14 cellular contexts compared by ENCODE assay signal in genomic region chr17:32116937-32117336, GRCh38. TPM values are rescaled to one million over a fixed set of nuclear protein-coding genes. Genes with fewer than 3 reads are reported as not detected.
A peak's percentile ranks its signal among the peaks of the same experiment; 100 is the strongest.
DNase-seq lines count a peak whose midpoint lies in the region; ATAC-seq and TF ChIP-seq lines count a peak whose summit lies in the region.
"Had no signal": no experiment of that assay in that cellular context is flagged by ENCODE, and none has a peak within 500 bp of the region (broad histone marks: within the 10 kb centered on the region; RNA-seq: fewer than 3 reads in every experiment).

No MANE protein-coding gene starts in this region.

- no peaks in the 10 kb centered on the region for H3K36me3 ChIP-seq in BE2C

- no peak for TF ChIP-seq CTCF in BE2C (IDR thresholded peaks at IDR 0.05; ENCODE audit: low read depth, low read length)

- intact Hi-C loops in left colon (cut with DNase I, micrococcal nuclease) = no loop called here

- no peaks in the 10 kb centered on the region for H3K27me3 ChIP-seq in BE2C

- H3K4me1 ChIP-seq in BE2C = no peaks in the 10 kb centered on the region

- DNase-seq in COLO668 (lab: John Stamatoyannopoulos, UW; ENCODE audit: unreplicated experiment) (peak; percentile 14), NCI-H1436 (lab: John Stamatoyannopoulos, UW) (peak; percentile 60), NCI-H345 (lab: John Stamatoyannopoulos, UW) (peak; percentile 68), left colon (no peak), BE2C (no peak), NCI-H2227 treated with DMSO at 0.1 percent for 48 hours (lab: John Stamatoyannopoulos, UW) (no peak)
- DNase-seq: Calu3, DND-41, NCI-H2171 treated with DMSO at 0.1 percent for 48 hours, NCI-H524 treated with DMSO at 0.1 percent for 48 hours, PC-3, T-helper 2 cell had no signal

- H3K4me3 ChIP-seq in BE2C (ENCODE audit: low read depth, low read length) = no peak overlapping the region
- H3K4me3 ChIP-seq: GM23338 had no signal

- no peaks in the 10 kb centered on the region for H3K9me3 ChIP-seq in BE2C

- ATAC-seq in left colon (peak; percentile 80), GM19023 (IDR thresholded peaks at IDR 0.05; ENCODE audit: unreplicated experiment) (no peak)
- ATAC-seq: GM23338, PC-3 had no signal

RNA-seq across cellular contexts. Expression of gene RHOT1, which starts 25.4 kb away (rescaled TPM):
- total RNA-seq in left colon = 10 to 100 TPM; 23.0 to 23.1 TPM
- polyA plus RNA-seq in BE2C (2012; ENCODE audit: insufficient read depth, insufficient read length, low read depth) = 21.2 TPM

Comparison
In these comparisons a context has a peak if more than half of its experiments do, and no peak if none do; other contexts are left out.
1. DNase-seq: peak in COLO668 (single experiment), NCI-H1436 (single experiment) and NCI-H345 (single experiment); none in left colon (0 of 2), BE2C (single experiment) and NCI-H2227 treated with DMSO at 0.1 percent for 48 hours (single experiment).